17 cellular contexts compared by ENCODE assay signal in the genomic region with DNA sequence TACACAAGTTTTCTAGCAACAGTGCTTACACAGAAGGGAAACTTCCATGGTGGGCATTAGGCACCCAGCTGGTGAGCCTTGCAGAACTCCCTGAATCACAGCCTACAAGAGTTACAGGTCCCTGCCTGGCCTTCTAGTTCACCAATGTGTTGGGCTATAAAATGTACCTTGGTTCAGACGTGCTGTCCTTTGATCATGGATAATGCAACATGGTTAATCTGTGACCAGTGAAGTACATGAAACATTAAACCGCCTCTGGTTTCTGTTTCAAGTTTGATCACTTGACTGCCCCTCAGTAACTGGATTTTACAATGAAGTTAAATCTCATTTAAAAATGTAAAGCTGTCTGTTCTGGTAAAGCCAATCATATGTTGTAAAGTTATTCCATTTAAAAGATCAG. TPM values are rescaled to one million over a fixed set of nuclear protein-coding genes. Genes with fewer than 3 reads are reported as not detected.
DNase-seq lines count a peak whose midpoint lies in the region; ATAC-seq, FAIRE-seq and TF ChIP-seq lines count a peak whose summit lies in the region.
"Had no signal": no experiment of that assay in that cellular context is flagged by ENCODE, and none has a peak within 500 bp of the region (broad histone marks: within the 10 kb centered on the region; RNA-seq: fewer than 3 reads in every experiment).

No MANE protein-coding gene starts in this region.

- H3K4me2 ChIP-seq in OCI-LY3 (ENCODE audit: low read length) (peak overlapping the region; percentile 79), Karpas-422 (ENCODE audit: low read depth, low read length, poor library complexity, severe bottlenecking) (no peak overlapping the region)
- H3K4me2 ChIP-seq: PC-9 had no signal

- H3K9me3 ChIP-seq in OCI-LY3 (ENCODE audit: insufficient read depth, low read length) (no peaks in the 10 kb centered on the region), right lobe of liver (no peaks in the 10 kb centered on the region), Karpas-422 (ENCODE audit: low read length) (no peaks in the 10 kb centered on the region)
- H3K9me3 ChIP-seq: BE2C, prostate gland had no signal

- H4K20me1 ChIP-seq in OCI-LY3 (ENCODE audit: insufficient read depth, low read length) (no peaks in the 10 kb centered on the region), Karpas-422 (ENCODE audit: insufficient read depth, low read depth, low read length) (no peaks in the 10 kb centered on the region)

- H3K4me1 ChIP-seq in OCI-LY3 (ENCODE audit: low read length) = peaks cover 22% of the 10 kb centered on the region
- H3K4me1 ChIP-seq in right lobe of liver = peaks cover 0 to 13% (median 0%) of the 10 kb centered on the region in 4 donors
- H3K4me1 ChIP-seq in Karpas-422 (ENCODE audit: low read length) = no peaks in the 10 kb centered on the region
- H3K4me1 ChIP-seq: prostate gland had no signal

- H3K9me2 ChIP-seq in Karpas-422 (replicated peaks; ENCODE audit: insufficient read depth, low read length) = no peaks in the 10 kb centered on the region

- no peak overlapping the region for H2AFZ ChIP-seq in OCI-LY3 (ENCODE audit: low read depth, low read length)
- H2AFZ ChIP-seq in Karpas-422 (ENCODE audit: low read length) = no peak overlapping the region
- H2AFZ ChIP-seq: PC-9 had no signal

- peak; percentile 95 for FAIRE-seq in GM19239 (lab: Jason Lieb, UNC)

- no peak for DNase-seq in GM19239 (ENCODE audit: insufficient read length, low spot score)
- no peak for DNase-seq in right lobe of liver
- DNase-seq in NCI-H226 = no peak
- no peak for DNase-seq in EL
- DNase-seq in Karpas-422 = no peak
- DNase-seq in T-helper 1 cell = no peak
- DNase-seq: activated gamma-delta T cell; BE2C; cortex of kidney; hippocampal formation; naive B cell; NCI-H146; PC-9; stimulated activated naive CD8-positive, alpha-beta T cell treated with anti-CD3 and anti-CD28 coated beads, Interleukin-15, amount 100 ng/mL, for 72 hours had no signal

- H3K36me3 ChIP-seq in OCI-LY3 (replicated peaks; ENCODE audit: low read depth, low read length) (no peaks in the 10 kb centered on the region), right lobe of liver (no peaks in the 10 kb centered on the region), Karpas-422 (ENCODE audit: insufficient read depth, low read length) (no peaks in the 10 kb centered on the region)
- H3K36me3 ChIP-seq: BE2C, prostate gland had no signal

- intact Hi-C loops in right lobe of liver (cut with DNase I) = no loop called here

- H3K27ac ChIP-seq in OCI-LY3 (ENCODE audit: low read length) (no peak overlapping the region), right lobe of liver (no peak overlapping the region), Karpas-422 (ENCODE audit: low read length) (no peak overlapping the region)
- H3K27ac ChIP-seq: PC-9, prostate gland had no signal

- H3K27me3 ChIP-seq in OCI-LY3 (ENCODE audit: low read depth, low read length) (peaks cover 14% of the 10 kb centered on the region), right lobe of liver (no peaks in the 10 kb centered on the region), Karpas-422 (ENCODE audit: low read length) (no peaks in the 10 kb centered on the region)
- H3K27me3 ChIP-seq: BE2C had no signal

- 11% methylated on average over 2 of the region's 2 CpGs for WGBS in right lobe of liver (ENCODE audit: insufficient coverage, low coverage, low lambda C conversion rate, missing lambda C conversion rate)

- peak; percentile 86 for ATAC-seq in HG02759 (IDR thresholded peaks at IDR 0.05; ENCODE audit: unreplicated experiment)
- peak; percentile 63 to 95 (median 84) for ATAC-seq in right lobe of liver
- ATAC-seq: stimulated activated naive CD8-positive, alpha-beta T cell treated with anti-CD3 and anti-CD28 coated beads, Interleukin-15, amount 100 ng/mL, for 72 hours had no signal

- H3K79me2 ChIP-seq in OCI-LY3 (ENCODE audit: low read length) = no peaks in the 10 kb centered on the region
- no peaks in the 10 kb centered on the region for H3K79me2 ChIP-seq in Karpas-422 (ENCODE audit: low read length)

- TF ChIP-seq CTCF in OCI-LY3 (IDR thresholded peaks at IDR 0.05; ENCODE audit: low read depth, low read length) (no peak), right lobe of liver (IDR thresholded peaks at IDR 0.05) (no peak)

- H3K4me3 ChIP-seq in OCI-LY3 (ENCODE audit: low read length) (peak overlapping the region; percentile 46), right lobe of liver (no peak overlapping the region), Karpas-422 (ENCODE audit: low read length) (no peak overlapping the region)
- H3K4me3 ChIP-seq: PC-9, prostate gland had no signal

- no peak for TF ChIP-seq POLR2A in right lobe of liver (IDR thresholded peaks at IDR 0.05)

- peak overlapping the region; percentile 30; the same call in 1 of the 2 replicates for H3K9ac ChIP-seq in OCI-LY3 (ENCODE audit: low read length)
- H3K9ac ChIP-seq in Karpas-422 (ENCODE audit: low read length) = no peak overlapping the region

RNA-seq across cellular contexts. Expression of a gene that starts 51.8 kb away (rescaled TPM):
- 1 to 10 TPM; 1.1 to 6.8 (median 3.1) TPM for total RNA-seq in right lobe of liver
- 0.47 and 1.1 TPM in 2 replicates for total RNA-seq in Karpas-422 (2014; rRNA removed; shearing (Covaris generic); ENCODE audit: low replicate concordance)
